1 cellular context compared by ENCODE assay signal in the genomic region with DNA sequence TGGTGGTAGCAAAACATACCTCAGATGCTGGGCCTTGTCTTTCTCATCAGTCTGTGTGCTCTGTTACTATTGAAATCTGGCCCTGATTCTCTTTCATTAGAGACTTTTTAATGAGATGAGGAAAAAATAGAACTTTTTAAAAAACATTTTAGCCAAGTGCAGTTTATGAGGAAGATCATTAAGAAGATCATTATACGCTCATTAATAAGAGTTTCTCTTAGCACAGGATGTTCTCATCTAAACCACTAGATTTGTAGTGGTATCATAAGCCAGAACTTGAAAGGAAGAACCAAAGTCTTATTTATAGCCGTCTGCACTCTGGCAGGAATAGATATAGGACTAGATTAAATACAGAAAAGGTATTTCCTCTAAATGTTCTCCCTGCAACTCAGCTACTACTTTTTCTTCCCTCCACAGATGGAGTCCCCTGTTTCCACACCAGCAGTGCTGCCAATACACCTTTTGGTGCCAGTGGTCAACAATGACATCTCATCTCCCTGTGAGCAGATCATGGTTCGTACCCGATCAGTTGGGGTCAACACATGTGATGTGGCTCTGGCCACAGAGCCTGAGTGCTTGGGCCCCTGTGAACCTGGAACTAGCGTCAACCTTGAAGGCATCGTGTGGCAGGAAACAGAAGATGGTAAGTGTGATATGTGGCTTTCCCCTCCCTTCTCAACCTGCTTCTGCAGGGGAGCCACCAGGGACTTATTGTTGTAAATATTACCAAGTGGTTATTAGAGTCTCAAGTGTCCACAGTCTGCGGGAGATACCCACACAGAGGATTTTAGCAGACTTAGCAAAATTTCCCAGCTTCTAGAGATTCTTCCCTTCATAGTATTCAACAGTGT.
TF ChIP-seq lines count a peak whose summit lies in the region.

No MANE protein-coding gene starts in this region.

TF ChIP-seq in GM23338, 12 proteins besides CTCF, POLR2A, EP300 and RAD21 (continued from another document):
- TF ChIP-seq, protein P1, sequence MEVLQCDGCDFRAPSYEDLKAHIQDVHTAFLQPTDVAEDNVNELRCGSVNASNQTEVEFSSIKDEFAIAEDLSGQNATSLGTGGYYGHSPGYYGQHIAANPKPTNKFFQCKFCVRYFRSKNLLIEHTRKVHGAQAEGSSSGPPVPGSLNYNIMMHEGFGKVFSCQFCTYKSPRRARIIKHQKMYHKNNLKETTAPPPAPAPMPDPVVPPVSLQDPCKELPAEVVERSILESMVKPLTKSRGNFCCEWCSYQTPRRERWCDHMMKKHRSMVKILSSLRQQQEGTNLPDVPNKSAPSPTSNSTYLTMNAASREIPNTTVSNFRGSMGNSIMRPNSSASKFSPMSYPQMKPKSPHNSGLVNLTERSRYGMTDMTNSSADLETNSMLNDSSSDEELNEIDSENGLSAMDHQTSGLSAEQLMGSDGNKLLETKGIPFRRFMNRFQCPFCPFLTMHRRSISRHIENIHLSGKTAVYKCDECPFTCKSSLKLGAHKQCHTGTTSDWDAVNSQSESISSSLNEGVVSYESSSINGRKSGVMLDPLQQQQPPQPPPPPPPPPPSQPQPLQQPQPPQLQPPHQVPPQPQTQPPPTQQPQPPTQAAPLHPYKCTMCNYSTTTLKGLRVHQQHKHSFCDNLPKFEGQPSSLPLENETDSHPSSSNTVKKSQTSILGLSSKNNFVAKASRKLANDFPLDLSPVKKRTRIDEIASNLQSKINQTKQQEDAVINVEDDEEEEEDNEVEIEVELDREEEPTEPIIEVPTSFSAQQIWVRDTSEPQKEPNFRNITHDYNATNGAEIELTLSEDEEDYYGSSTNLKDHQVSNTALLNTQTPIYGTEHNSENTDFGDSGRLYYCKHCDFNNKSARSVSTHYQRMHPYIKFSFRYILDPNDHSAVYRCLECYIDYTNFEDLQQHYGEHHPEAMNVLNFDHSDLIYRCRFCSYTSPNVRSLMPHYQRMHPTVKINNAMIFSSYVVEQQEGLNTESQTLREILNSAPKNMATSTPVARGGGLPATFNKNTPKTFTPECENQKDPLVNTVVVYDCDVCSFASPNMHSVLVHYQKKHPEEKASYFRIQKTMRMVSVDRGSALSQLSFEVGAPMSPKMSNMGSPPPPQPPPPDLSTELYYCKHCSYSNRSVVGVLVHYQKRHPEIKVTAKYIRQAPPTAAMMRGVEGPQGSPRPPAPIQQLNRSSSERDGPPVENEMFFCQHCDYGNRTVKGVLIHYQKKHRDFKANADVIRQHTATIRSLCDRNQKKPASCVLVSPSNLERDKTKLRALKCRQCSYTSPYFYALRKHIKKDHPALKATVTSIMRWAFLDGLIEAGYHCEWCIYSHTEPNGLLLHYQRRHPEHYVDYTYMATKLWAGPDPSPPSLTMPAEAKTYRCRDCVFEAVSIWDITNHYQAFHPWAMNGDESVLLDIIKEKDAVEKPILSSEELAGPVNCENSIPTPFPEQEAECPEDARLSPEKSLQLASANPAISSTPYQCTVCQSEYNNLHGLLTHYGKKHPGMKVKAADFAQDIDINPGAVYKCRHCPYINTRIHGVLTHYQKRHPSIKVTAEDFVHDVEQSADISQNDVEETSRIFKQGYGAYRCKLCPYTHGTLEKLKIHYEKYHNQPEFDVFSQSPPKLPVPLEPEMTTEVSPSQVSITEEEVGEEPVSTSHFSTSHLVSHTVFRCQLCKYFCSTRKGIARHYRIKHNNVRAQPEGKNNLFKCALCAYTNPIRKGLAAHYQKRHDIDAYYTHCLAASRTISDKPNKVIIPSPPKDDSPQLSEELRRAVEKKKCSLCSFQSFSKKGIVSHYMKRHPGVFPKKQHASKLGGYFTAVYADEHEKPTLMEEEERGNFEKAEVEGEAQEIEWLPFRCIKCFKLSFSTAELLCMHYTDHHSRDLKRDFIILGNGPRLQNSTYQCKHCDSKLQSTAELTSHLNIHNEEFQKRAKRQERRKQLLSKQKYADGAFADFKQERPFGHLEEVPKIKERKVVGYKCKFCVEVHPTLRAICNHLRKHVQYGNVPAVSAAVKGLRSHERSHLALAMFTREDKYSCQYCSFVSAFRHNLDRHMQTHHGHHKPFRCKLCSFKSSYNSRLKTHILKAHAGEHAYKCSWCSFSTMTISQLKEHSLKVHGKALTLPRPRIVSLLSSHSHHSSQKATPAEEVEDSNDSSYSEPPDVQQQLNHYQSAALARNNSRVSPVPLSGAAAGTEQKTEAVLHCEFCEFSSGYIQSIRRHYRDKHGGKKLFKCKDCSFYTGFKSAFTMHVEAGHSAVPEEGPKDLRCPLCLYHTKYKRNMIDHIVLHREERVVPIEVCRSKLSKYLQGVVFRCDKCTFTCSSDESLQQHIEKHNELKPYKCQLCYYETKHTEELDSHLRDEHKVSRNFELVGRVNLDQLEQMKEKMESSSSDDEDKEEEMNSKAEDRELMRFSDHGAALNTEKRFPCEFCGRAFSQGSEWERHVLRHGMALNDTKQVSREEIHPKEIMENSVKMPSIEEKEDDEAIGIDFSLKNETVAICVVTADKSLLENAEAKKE (CRISPR knock-in tag; IDR thresholded peaks at IDR 0.05), result no peak
- TF ChIP-seq ZNF331 (CRISPR knock-in tag; IDR thresholded peaks at IDR 0.05; ENCODE audit: low read depth) (no peak), ZNF114 (CRISPR knock-in tag; IDR thresholded peaks at IDR 0.05) (no peak), EZH2 (IDR thresholded peaks at IDR 0.05; ENCODE audit: low read depth, unreplicated experiment) (no peak)
- TF ChIP-seq, protein P2, sequence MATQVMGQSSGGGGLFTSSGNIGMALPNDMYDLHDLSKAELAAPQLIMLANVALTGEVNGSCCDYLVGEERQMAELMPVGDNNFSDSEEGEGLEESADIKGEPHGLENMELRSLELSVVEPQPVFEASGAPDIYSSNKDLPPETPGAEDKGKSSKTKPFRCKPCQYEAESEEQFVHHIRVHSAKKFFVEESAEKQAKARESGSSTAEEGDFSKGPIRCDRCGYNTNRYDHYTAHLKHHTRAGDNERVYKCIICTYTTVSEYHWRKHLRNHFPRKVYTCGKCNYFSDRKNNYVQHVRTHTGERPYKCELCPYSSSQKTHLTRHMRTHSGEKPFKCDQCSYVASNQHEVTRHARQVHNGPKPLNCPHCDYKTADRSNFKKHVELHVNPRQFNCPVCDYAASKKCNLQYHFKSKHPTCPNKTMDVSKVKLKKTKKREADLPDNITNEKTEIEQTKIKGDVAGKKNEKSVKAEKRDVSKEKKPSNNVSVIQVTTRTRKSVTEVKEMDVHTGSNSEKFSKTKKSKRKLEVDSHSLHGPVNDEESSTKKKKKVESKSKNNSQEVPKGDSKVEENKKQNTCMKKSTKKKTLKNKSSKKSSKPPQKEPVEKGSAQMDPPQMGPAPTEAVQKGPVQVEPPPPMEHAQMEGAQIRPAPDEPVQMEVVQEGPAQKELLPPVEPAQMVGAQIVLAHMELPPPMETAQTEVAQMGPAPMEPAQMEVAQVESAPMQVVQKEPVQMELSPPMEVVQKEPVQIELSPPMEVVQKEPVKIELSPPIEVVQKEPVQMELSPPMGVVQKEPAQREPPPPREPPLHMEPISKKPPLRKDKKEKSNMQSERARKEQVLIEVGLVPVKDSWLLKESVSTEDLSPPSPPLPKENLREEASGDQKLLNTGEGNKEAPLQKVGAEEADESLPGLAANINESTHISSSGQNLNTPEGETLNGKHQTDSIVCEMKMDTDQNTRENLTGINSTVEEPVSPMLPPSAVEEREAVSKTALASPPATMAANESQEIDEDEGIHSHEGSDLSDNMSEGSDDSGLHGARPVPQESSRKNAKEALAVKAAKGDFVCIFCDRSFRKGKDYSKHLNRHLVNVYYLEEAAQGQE (IDR thresholded peaks at IDR 0.05; ENCODE audit: unreplicated experiment), result no peak
